Comparison of ENCODE assay signal across 31 cellular contexts in the genomic region with DNA sequence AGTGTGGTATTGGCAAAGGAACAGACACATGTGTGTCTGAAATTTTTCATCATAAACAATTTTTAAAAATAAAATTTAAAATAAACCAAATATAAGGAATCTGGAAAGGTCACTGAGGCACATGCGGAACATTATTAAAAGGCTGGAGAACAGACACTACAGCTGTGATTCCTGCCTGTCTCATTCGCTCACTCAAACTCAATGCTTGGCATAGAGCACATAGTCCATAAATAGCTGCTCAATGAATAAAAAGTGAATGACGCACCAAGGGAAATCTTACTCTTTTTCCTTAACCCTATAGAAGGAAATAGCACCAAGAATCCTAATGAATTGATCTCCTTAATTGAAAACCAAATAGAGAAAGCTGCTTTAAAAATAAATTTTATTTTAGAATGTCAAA.
"Had no signal": no experiment of that assay in that cellular context is flagged by ENCODE, and none has a peak within 500 bp of the region (broad histone marks: within the 10 kb centered on the region; RNA-seq: fewer than 3 reads in every experiment).

No MANE protein-coding gene starts in this region.

- H3K4me1 ChIP-seq: adrenal gland, body of pancreas, Peyer's patch had no signal

- H3K9me3 ChIP-seq: adrenal gland, body of pancreas, Peyer's patch had no signal

- DNase-seq: activated B cell treated with CpG ODN at 0.5 μM for 24 hours; activated CD4-positive, alpha-beta memory T cell treated with anti-CD3 and anti-CD28 coated beads for 36 hours; activated CD4-positive, alpha-beta T cell treated with anti-CD3 and anti-CD28 coated beads for 4 hours; activated CD4-positive, alpha-beta T cell treated with anti-CD3 and anti-CD28 coated beads, Interleukin-2, amount 50 U/mL, for 1 hour; activated CD4-positive, CD25-positive, alpha-beta regulatory T cell treated with anti-CD3 and anti-CD28 coated beads, Interleukin-2, amount 50 U/mL, for 72 hours; activated CD8-positive, alpha-beta memory T cell treated with anti-CD3 and anti-CD28 coated beads, Interleukin-2, amount 50 U/mL, for 4 hours; activated gamma-delta T cell treated with Interleukin-2 at 50 U/mL for 16 hours; activated naive CD4-positive, alpha-beta T cell treated with anti-CD3 and anti-CD28 coated beads for 36 hours; activated T-cell treated with anti-CD3 and anti-CD28 coated beads for 4 hours; activated T-cell treated with anti-CD3 and anti-CD28 coated beads, Interleukin-2, amount 50 U/mL, for 4 hours; adrenal gland; body of pancreas; caudate nucleus; Kasumi-1; KG1; NCI-H1092 treated with DMSO at 0.1 percent for 48 hours; NCI-H1417; NCI-H187 treated with DMSO at 0.1 percent for 48 hours; NCI-H2081; NCI-H2171 treated with DMSO at 0.1 percent for 48 hours; NCI-H2227 treated with DMSO at 0.1 percent for 48 hours; NCI-H524 treated with DMSO at 0.1 percent for 48 hours; PC-3; Peyer's patch; SIG-M5; SW 1271; T-helper 1 cell; T-helper 2 cell; T-helper 9 cell had no signal

- H3K36me3 ChIP-seq: adrenal gland, Peyer's patch had no signal

- H3K27me3 ChIP-seq: adrenal gland, body of pancreas, Peyer's patch had no signal

- H3K4me3 ChIP-seq: adrenal gland, body of pancreas, Peyer's patch had no signal

- H3K27ac ChIP-seq: adrenal gland, body of pancreas, Peyer's patch, RWPE1, VCaP had no signal
